In the genomic region with DNA sequence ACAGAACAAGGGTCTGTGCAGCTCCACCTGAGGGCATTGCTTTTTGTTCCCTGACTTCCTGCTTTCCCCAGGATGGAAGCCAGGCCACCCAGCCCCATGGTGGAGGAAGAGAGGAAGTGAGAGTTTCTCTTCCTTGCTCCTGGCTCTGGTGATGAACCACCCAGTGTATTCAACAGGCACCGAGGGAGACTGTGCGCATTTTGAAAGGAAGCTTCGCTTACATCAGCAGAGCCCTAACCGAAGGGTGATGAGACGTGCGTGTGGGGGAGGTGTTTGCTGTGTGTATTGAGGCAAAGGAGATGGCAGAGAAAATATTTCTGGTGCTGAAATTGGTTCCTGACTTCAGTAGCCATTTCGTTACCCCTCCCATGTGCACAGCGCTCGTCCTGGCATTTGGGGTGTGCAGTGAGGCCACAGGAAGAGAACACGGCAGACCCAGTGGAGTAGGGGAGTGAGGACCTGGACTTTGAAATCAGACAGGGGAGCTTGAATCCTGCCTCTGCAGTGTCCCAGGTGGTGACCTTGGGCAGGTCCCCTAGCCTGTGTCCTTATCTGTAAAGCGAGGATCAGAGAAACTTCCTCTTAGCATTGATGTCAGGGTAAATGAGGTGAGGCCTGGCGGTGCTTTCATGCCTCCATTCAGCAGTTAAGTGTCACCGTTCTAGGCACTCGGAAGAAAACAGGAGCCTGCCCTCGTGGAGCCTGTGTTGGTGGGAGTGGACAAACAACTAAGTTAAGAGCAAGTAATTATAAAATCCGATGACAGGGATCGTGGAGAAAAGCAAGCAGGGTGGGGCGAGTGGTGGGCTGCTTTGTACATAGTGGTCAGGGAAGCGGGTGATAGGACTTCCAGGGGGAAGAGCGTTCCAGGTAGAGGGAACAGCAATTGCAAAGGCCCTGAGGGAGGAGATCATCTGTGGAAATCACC, we compare ENCODE assay signal across 1 cellular context.
TF ChIP-seq lines count a peak whose summit lies in the region.

No MANE protein-coding gene starts in this region.

TF ChIP-seq in K562, 482 proteins besides CTCF, POLR2A, EP300 and RAD21 (continued from another document and continues in another):
- TF ChIP-seq, protein P1, sequence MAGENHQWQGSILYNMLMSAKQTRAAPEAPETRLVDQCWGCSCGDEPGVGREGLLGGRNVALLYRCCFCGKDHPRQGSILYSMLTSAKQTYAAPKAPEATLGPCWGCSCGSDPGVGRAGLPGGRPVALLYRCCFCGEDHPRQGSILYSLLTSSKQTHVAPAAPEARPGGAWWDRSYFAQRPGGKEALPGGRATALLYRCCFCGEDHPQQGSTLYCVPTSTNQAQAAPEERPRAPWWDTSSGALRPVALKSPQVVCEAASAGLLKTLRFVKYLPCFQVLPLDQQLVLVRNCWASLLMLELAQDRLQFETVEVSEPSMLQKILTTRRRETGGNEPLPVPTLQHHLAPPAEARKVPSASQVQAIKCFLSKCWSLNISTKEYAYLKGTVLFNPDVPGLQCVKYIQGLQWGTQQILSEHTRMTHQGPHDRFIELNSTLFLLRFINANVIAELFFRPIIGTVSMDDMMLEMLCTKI (IDR thresholded peaks at IDR 0.05; ENCODE audit: partially characterized antibody) = no peak
- TF ChIP-seq, protein P2, sequence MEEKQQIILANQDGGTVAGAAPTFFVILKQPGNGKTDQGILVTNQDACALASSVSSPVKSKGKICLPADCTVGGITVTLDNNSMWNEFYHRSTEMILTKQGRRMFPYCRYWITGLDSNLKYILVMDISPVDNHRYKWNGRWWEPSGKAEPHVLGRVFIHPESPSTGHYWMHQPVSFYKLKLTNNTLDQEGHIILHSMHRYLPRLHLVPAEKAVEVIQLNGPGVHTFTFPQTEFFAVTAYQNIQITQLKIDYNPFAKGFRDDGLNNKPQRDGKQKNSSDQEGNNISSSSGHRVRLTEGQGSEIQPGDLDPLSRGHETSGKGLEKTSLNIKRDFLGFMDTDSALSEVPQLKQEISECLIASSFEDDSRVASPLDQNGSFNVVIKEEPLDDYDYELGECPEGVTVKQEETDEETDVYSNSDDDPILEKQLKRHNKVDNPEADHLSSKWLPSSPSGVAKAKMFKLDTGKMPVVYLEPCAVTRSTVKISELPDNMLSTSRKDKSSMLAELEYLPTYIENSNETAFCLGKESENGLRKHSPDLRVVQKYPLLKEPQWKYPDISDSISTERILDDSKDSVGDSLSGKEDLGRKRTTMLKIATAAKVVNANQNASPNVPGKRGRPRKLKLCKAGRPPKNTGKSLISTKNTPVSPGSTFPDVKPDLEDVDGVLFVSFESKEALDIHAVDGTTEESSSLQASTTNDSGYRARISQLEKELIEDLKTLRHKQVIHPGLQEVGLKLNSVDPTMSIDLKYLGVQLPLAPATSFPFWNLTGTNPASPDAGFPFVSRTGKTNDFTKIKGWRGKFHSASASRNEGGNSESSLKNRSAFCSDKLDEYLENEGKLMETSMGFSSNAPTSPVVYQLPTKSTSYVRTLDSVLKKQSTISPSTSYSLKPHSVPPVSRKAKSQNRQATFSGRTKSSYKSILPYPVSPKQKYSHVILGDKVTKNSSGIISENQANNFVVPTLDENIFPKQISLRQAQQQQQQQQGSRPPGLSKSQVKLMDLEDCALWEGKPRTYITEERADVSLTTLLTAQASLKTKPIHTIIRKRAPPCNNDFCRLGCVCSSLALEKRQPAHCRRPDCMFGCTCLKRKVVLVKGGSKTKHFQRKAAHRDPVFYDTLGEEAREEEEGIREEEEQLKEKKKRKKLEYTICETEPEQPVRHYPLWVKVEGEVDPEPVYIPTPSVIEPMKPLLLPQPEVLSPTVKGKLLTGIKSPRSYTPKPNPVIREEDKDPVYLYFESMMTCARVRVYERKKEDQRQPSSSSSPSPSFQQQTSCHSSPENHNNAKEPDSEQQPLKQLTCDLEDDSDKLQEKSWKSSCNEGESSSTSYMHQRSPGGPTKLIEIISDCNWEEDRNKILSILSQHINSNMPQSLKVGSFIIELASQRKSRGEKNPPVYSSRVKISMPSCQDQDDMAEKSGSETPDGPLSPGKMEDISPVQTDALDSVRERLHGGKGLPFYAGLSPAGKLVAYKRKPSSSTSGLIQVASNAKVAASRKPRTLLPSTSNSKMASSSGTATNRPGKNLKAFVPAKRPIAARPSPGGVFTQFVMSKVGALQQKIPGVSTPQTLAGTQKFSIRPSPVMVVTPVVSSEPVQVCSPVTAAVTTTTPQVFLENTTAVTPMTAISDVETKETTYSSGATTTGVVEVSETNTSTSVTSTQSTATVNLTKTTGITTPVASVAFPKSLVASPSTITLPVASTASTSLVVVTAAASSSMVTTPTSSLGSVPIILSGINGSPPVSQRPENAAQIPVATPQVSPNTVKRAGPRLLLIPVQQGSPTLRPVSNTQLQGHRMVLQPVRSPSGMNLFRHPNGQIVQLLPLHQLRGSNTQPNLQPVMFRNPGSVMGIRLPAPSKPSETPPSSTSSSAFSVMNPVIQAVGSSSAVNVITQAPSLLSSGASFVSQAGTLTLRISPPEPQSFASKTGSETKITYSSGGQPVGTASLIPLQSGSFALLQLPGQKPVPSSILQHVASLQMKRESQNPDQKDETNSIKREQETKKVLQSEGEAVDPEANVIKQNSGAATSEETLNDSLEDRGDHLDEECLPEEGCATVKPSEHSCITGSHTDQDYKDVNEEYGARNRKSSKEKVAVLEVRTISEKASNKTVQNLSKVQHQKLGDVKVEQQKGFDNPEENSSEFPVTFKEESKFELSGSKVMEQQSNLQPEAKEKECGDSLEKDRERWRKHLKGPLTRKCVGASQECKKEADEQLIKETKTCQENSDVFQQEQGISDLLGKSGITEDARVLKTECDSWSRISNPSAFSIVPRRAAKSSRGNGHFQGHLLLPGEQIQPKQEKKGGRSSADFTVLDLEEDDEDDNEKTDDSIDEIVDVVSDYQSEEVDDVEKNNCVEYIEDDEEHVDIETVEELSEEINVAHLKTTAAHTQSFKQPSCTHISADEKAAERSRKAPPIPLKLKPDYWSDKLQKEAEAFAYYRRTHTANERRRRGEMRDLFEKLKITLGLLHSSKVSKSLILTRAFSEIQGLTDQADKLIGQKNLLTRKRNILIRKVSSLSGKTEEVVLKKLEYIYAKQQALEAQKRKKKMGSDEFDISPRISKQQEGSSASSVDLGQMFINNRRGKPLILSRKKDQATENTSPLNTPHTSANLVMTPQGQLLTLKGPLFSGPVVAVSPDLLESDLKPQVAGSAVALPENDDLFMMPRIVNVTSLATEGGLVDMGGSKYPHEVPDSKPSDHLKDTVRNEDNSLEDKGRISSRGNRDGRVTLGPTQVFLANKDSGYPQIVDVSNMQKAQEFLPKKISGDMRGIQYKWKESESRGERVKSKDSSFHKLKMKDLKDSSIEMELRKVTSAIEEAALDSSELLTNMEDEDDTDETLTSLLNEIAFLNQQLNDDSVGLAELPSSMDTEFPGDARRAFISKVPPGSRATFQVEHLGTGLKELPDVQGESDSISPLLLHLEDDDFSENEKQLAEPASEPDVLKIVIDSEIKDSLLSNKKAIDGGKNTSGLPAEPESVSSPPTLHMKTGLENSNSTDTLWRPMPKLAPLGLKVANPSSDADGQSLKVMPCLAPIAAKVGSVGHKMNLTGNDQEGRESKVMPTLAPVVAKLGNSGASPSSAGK (IDR thresholded peaks at IDR 0.05) = peak; percentile 52
- TF ChIP-seq, protein P3, sequence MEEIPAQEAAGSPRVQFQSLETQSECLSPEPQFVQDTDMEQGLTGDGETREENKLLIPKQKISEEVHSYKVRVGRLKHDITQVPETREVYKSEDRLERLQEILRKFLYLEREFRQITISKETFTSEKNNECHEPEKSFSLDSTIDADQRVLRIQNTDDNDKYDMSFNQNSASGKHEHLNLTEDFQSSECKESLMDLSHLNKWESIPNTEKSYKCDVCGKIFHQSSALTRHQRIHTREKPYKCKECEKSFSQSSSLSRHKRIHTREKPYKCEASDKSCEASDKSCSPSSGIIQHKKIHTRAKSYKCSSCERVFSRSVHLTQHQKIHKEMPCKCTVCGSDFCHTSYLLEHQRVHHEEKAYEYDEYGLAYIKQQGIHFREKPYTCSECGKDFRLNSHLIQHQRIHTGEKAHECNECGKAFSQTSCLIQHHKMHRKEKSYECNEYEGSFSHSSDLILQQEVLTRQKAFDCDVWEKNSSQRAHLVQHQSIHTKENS (CRISPR knock-in tag; IDR thresholded peaks at IDR 0.05) = no peak
- TF ChIP-seq SREBF2 (CRISPR knock-in tag; IDR thresholded peaks at IDR 0.05) = no peak
- peak; percentile 48; the same call in 1 of the 2 replicates for TF ChIP-seq TOE1 (IDR thresholded peaks at IDR 0.05; ENCODE audit: borderline replicate concordance)
- 0 out of 2 replicates have a peak, but pooled peaks have one; percentile 6 for TF ChIP-seq TOE1 (CRISPR knock-in tag; IDR thresholded peaks at IDR 0.05; ENCODE audit: borderline replicate concordance, low read depth)
- TF ChIP-seq, protein P4, sequence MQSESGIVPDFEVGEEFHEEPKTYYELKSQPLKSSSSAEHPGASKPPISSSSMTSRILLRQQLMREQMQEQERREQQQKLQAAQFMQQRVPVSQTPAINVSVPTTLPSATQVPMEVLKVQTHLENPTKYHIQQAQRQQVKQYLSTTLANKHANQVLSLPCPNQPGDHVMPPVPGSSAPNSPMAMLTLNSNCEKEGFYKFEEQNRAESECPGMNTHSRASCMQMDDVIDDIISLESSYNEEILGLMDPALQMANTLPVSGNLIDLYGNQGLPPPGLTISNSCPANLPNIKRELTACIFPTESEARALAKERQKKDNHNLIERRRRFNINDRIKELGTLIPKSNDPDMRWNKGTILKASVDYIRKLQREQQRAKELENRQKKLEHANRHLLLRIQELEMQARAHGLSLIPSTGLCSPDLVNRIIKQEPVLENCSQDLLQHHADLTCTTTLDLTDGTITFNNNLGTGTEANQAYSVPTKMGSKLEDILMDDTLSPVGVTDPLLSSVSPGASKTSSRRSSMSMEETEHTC (IDR thresholded peaks at IDR 0.05) = no peak
- TF ChIP-seq, protein P5, sequence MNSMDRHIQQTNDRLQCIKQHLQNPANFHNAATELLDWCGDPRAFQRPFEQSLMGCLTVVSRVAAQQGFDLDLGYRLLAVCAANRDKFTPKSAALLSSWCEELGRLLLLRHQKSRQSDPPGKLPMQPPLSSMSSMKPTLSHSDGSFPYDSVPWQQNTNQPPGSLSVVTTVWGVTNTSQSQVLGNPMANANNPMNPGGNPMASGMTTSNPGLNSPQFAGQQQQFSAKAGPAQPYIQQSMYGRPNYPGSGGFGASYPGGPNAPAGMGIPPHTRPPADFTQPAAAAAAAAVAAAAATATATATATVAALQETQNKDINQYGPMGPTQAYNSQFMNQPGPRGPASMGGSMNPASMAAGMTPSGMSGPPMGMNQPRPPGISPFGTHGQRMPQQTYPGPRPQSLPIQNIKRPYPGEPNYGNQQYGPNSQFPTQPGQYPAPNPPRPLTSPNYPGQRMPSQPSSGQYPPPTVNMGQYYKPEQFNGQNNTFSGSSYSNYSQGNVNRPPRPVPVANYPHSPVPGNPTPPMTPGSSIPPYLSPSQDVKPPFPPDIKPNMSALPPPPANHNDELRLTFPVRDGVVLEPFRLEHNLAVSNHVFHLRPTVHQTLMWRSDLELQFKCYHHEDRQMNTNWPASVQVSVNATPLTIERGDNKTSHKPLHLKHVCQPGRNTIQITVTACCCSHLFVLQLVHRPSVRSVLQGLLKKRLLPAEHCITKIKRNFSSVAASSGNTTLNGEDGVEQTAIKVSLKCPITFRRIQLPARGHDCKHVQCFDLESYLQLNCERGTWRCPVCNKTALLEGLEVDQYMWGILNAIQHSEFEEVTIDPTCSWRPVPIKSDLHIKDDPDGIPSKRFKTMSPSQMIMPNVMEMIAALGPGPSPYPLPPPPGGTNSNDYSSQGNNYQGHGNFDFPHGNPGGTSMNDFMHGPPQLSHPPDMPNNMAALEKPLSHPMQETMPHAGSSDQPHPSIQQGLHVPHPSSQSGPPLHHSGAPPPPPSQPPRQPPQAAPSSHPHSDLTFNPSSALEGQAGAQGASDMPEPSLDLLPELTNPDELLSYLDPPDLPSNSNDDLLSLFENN (IDR thresholded peaks at IDR 0.05; ENCODE audit: low read depth in 2 of 2, low read length in 2 of 2) = no peak
- TF ChIP-seq ZBTB17 (CRISPR knock-in tag; IDR thresholded peaks at IDR 0.05) = no peak
- TF ChIP-seq ZNF316 (IDR thresholded peaks at IDR 0.05) = peak; percentile 58
- TF ChIP-seq PHB (CRISPR knock-in tag; IDR thresholded peaks at IDR 0.05) = no peak
- TF ChIP-seq CBFA2T2 (conservative IDR thresholded peaks at IDR 0.05) = no peak; the same call in 1 of the 2 replicates
- TF ChIP-seq MYNN (IDR thresholded peaks at IDR 0.05) = peak; percentile 15; the same call in 1 of the 2 replicates
- no peak for TF ChIP-seq MYNN (CRISPR knock-in tag; IDR thresholded peaks at IDR 0.05)
- TF ChIP-seq, protein P6, sequence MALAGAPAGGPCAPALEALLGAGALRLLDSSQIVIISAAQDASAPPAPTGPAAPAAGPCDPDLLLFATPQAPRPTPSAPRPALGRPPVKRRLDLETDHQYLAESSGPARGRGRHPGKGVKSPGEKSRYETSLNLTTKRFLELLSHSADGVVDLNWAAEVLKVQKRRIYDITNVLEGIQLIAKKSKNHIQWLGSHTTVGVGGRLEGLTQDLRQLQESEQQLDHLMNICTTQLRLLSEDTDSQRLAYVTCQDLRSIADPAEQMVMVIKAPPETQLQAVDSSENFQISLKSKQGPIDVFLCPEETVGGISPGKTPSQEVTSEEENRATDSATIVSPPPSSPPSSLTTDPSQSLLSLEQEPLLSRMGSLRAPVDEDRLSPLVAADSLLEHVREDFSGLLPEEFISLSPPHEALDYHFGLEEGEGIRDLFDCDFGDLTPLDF (CRISPR knock-in tag; IDR thresholded peaks at IDR 0.05) = no peak
- TF ChIP-seq FOXP1 (CRISPR knock-in tag; IDR thresholded peaks at IDR 0.05) = no peak
- TF ChIP-seq, protein P7, sequence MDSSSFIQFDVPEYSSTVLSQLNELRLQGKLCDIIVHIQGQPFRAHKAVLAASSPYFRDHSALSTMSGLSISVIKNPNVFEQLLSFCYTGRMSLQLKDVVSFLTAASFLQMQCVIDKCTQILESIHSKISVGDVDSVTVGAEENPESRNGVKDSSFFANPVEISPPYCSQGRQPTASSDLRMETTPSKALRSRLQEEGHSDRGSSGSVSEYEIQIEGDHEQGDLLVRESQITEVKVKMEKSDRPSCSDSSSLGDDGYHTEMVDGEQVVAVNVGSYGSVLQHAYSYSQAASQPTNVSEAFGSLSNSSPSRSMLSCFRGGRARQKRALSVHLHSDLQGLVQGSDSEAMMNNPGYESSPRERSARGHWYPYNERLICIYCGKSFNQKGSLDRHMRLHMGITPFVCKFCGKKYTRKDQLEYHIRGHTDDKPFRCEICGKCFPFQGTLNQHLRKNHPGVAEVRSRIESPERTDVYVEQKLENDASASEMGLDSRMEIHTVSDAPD (CRISPR knock-in tag; IDR thresholded peaks at IDR 0.05) = no peak
- no peak for TF ChIP-seq NR4A1 (CRISPR knock-in tag; IDR thresholded peaks at IDR 0.05)
- no peak for TF ChIP-seq NR4A1 (tag; IDR thresholded peaks at IDR 0.05)
- no peak for TF ChIP-seq TGIF2 (CRISPR knock-in tag; IDR thresholded peaks at IDR 0.05)
- no peak for TF ChIP-seq ZNF282 (CRISPR knock-in tag; IDR thresholded peaks at IDR 0.05)
- peak; percentile 65; the same call in 1 of the 2 replicates for TF ChIP-seq DMBX1 (CRISPR knock-in tag; IDR thresholded peaks at IDR 0.05; ENCODE audit: borderline replicate concordance)
- no peak for TF ChIP-seq NFYB (IDR thresholded peaks at IDR 0.05; ENCODE audit: extremely low read depth, insufficient read length)
- no peak for TF ChIP-seq PTTG1 (tag; IDR thresholded peaks at IDR 0.05; ENCODE audit: low read depth)
- TF ChIP-seq POLR2AphosphoS5 (IDR thresholded peaks at IDR 0.05; ENCODE audit: control insufficient read depth, insufficient read depth, low read depth, low read length) = 0 out of 2 replicates have a peak, but pooled peaks have one; percentile 17
- no peak for TF ChIP-seq HNRNPK (IDR thresholded peaks at IDR 0.05; ENCODE audit: low read depth, low read length, poor library complexity, severe bottlenecking)
- TF ChIP-seq ILK (tag; IDR thresholded peaks at IDR 0.05; ENCODE audit: borderline replicate concordance, low read depth) = no peak
- TF ChIP-seq CREB1 (IDR thresholded peaks at IDR 0.05) = no peak
- no peak for TF ChIP-seq CREB1 (CRISPR knock-in tag; IDR thresholded peaks at IDR 0.05)
- no peak for TF ChIP-seq RFX1 (IDR thresholded peaks at IDR 0.05)
- no peak for TF ChIP-seq HSF4 (CRISPR knock-in tag; IDR thresholded peaks at IDR 0.05; ENCODE audit: borderline replicate concordance)
